22 cellular contexts compared by ENCODE assay signal in the genomic region with DNA sequence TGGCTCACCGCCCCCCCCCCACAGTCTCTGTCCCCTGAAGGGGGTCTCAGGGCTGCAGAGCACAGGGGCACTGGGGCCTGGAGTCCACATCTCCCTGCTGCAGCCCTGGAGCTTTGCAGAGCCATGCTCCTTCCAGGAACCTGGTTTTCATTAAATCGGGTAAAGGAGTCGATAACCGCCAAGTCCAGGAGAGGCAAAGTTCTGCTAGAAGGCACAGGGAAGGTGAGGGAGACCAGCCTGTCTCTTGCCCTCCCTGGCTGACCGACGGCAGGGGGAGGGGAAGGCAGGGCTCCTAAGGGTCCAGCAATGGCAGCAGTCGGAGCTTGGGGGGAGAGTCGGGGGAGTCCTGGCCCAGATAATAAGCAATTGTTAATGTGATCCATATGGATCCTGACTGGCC. TPM values are rescaled to one million over a fixed set of nuclear protein-coding genes. Genes with fewer than 3 reads are reported as not detected.
DNase-seq lines count a peak whose midpoint lies in the region; ATAC-seq, FAIRE-seq and TF ChIP-seq lines count a peak whose summit lies in the region.
"Had no signal": no experiment of that assay in that cellular context is flagged by ENCODE, and none has a peak within 500 bp of the region (broad histone marks: within the 10 kb centered on the region; RNA-seq: fewer than 3 reads in every experiment).

No MANE protein-coding gene starts in this region.

- H3K79me2 ChIP-seq in GM23338 (replicated peaks; ENCODE audit: insufficient read depth) (no peaks in the 10 kb centered on the region), H1 (ENCODE audit: control insufficient read depth in 1 of 2, insufficient read depth in 2 of 2, low read length in 2 of 2) (peaks cover 0 to 4% of the 10 kb centered on the region in 2 experiments; a peak in 2 of 4 replicates), osteoblast (ENCODE audit: insufficient read depth, low read length) (no peaks in the 10 kb centered on the region)

- H3K27me3 ChIP-seq in GM23338 (ENCODE audit: insufficient read depth) (peaks cover 36% of the 10 kb centered on the region), H1 (replicated peaks in 1 of 4; ENCODE audit: control insufficient read depth in 3 of 4, extremely low read depth in 1 of 4, insufficient read depth in 3 of 4, low read length in 3 of 4) (peaks cover 2 to 16% (median 15%) of the 10 kb centered on the region in 4 experiments), osteoblast (ENCODE audit: insufficient read depth, low read length) (peaks cover 81% of the 10 kb centered on the region)

- ATAC-seq in GM23338, result no peak
- ATAC-seq in GM21390 (IDR thresholded peaks at IDR 0.05; ENCODE audit: unreplicated experiment), result no peak
- ATAC-seq: A549; CD8-positive, alpha-beta T cell; PC-3 had no signal

- peaks cover 5% of the 10 kb centered on the region; the same call in 1 of the 2 replicates for H3K79me1 ChIP-seq in H1 (ENCODE audit: low read depth, low read length)

- peaks cover 39% of the 10 kb centered on the region for H3K4me1 Mint-ChIP-seq in GM23338

- H3K9me3 Mint-ChIP-seq in GM23338, result no peaks in the 10 kb centered on the region; the same call in 1 of the 3 replicates
- H3K9me3 Mint-ChIP-seq: CD8-positive, alpha-beta T cell had no signal

- no peak overlapping the region for H2AK5ac ChIP-seq in H1 (ENCODE audit: low read depth, low read length)

- peaks cover 34% of the 10 kb centered on the region for H3K27me3 Mint-ChIP-seq in GM23338 (ENCODE audit: insufficient read depth, low read depth, poor library complexity)

- H3K18ac ChIP-seq in H1 (ENCODE audit: extremely low read depth, low read length), result peak overlapping the region; percentile 32; the same call in 1 of the 2 replicates

- H3K4me1 ChIP-seq in GM23338 (ENCODE audit: insufficient read depth) (peaks cover 37% of the 10 kb centered on the region), H1 (replicated peaks in 1 of 4; ENCODE audit: control insufficient read depth in 3 of 4, insufficient read depth in 4 of 4, low read length in 3 of 4) (peaks cover 12 to 41% (median 26%) of the 10 kb centered on the region in 4 experiments), kidney (ENCODE audit: control insufficient read depth in 1 of 2, insufficient read depth in 1 of 2, low read depth in 1 of 2, low read length in 2 of 2) (peaks cover 4 to 16% of the 10 kb centered on the region in 2 donors), osteoblast (ENCODE audit: insufficient read depth, low read length) (peaks cover 3% of the 10 kb centered on the region)

- DNase-seq in GM23338 (ENCODE audit: low spot score) (no peak), H1 (ENCODE audit: low read depth in 1 of 2, low spot score in 2 of 2) (no peak), kidney (peak; percentile 44), osteoblast (ENCODE audit: insufficient read length, low spot score, missing footprints) (peak; percentile 65), nucleus accumbens (lab: John Stamatoyannopoulos, UW) (no peak), SHP77 (lab: John Stamatoyannopoulos, UW) (no peak)
- no peak for DNase-seq in activated CD4-positive, alpha-beta T cell treated with anti-CD3 and anti-CD28 coated beads, Interleukin-2, amount 50 U/mL, for 48 hours
- DNase-seq: CD8-positive, alpha-beta T cell; DMS79; KBM-7; NCI-H1105 treated with DMSO at 0.1 percent for 48 hours; NCI-H187; NCI-H2107; NCI-H510A; NCI-H82; PC-3; RPMI8226; SIG-M5 had no signal

- H2AFZ ChIP-seq in GM23338 (no peak overlapping the region), H1 (ENCODE audit: low read length) (no peak overlapping the region), osteoblast (ENCODE audit: low read length) (no peak overlapping the region)

- H3K27ac Mint-ChIP-seq in GM23338, result no peak overlapping the region
- H3K27ac Mint-ChIP-seq: CD8-positive, alpha-beta T cell had no signal

- H3K4me3 ChIP-seq in GM23338 (peak overlapping the region; percentile 91; the same call in 1 of the 2 replicates), H1 (ENCODE audit: extremely low read depth in 1 of 4, insufficient read depth in 2 of 4, low read depth in 3 of 4, low read length in 4 of 4) (no peak overlapping the region), kidney (ENCODE audit: low read length in 2 of 2) (peak overlapping the region in 1 of 2 donors; percentile 33), osteoblast (ENCODE audit: insufficient read depth, low read length) (no peak overlapping the region)
- H3K4me3 ChIP-seq: A549, BLaER1 had no signal

- H2BK12ac ChIP-seq in H1 (ENCODE audit: low read depth, low read length), result no peak overlapping the region; the same call in 1 of the 2 replicates

- H3K4me3 Mint-ChIP-seq in GM23338, result peak overlapping the region; percentile 75; the same call in 1 of the 3 replicates

- H3K4ac ChIP-seq in H1 (replicated peaks; ENCODE audit: insufficient read length, low read depth, low read length), result no peak overlapping the region

- POLR2A ChIA-PET in H1 (lab: Charles Lee; ENCODE audit: partially characterized antibody), result interaction anchor here (1.7 to 2.5 kb wide), 3 partner anchors 9 to 19 kb away, joined by 6 to 10 read pairs (median 8); no protein-coding TSS in a partner anchor

- H3K14ac ChIP-seq in H1 (ENCODE audit: insufficient read length), result no peak overlapping the region

- H4K91ac ChIP-seq in H1 (replicated peaks; ENCODE audit: insufficient read length, low read length), result no peak overlapping the region

- peak overlapping the region; percentile 96 for H3K4me2 ChIP-seq in GM23338
- H3K4me2 ChIP-seq in H1 (ENCODE audit: insufficient read depth in 1 of 2, low read depth in 2 of 2, low read length in 2 of 2), result peak overlapping the region; percentile 44 to 84
- no peak overlapping the region for H3K4me2 ChIP-seq in osteoblast (ENCODE audit: insufficient read depth, low read length)
- H3K4me2 ChIP-seq: A549 had no signal

- no peak overlapping the region for H3K56ac ChIP-seq in H1 (replicated peaks; ENCODE audit: insufficient read length, low read depth, low read length)

- peaks cover 4% of the 10 kb centered on the region; the same call in 1 of the 2 replicates for H4K20me1 ChIP-seq in GM23338 (replicated peaks; ENCODE audit: insufficient read depth)
- H4K20me1 ChIP-seq in H1 (replicated peaks in 1 of 2; ENCODE audit: control insufficient read depth in 1 of 2, insufficient read depth in 2 of 2, low read length in 2 of 2), result peaks cover 2 to 14% of the 10 kb centered on the region in 2 experiments
- H4K20me1 ChIP-seq in osteoblast (ENCODE audit: insufficient read depth, low read length), result no peaks in the 10 kb centered on the region
- H4K20me1 ChIP-seq: BLaER1 had no signal

- TF ChIP-seq POLR2A in H1 (IDR thresholded peaks at IDR 0.05; ENCODE audit: control extremely low read depth in 1 of 2, low read depth in 2 of 2, low read length in 2 of 2), result no peak

- peaks cover 12% of the 10 kb centered on the region; the same call in 1 of the 2 replicates for H3F3A ChIP-seq in GM23338 (replicated peaks; ENCODE audit: low read depth)

- no peaks in the 10 kb centered on the region; the same call in 2 of the 3 replicates for H3K36me3 Mint-ChIP-seq in GM23338 (ENCODE audit: low read depth)
- H3K36me3 Mint-ChIP-seq: CD8-positive, alpha-beta T cell had no signal

- no peak overlapping the region for H2BK20ac ChIP-seq in H1 (ENCODE audit: low read length)

- TF ChIP-seq EP300 in H1 (IDR thresholded peaks at IDR 0.05; ENCODE audit: borderline replicate concordance in 1 of 2, low read depth in 2 of 2, low read length in 2 of 2), result no peak

- TF ChIP-seq CTCF in GM23338 (conservative IDR thresholded peaks at IDR 0.05; ENCODE audit: low read depth in 2 of 2) (no peak), H1 (IDR thresholded peaks at IDR 0.05; ENCODE audit: control extremely low read depth in 1 of 3, insufficient read depth in 1 of 3, low read depth in 1 of 3, low read length in 3 of 3) (no peak), kidney (IDR thresholded peaks at IDR 0.05; ENCODE audit: borderline replicate concordance, extremely low read depth, insufficient read depth) (no peak), osteoblast (IDR thresholded peaks at IDR 0.05; ENCODE audit: extremely low read depth, low read depth, low read length) (no peak)

- H4K8ac ChIP-seq in H1 (ENCODE audit: extremely low read depth, insufficient read depth, low read length), result no peak overlapping the region

- no peaks in the 10 kb centered on the region for H3K9me3 ChIP-seq in H1 (ENCODE audit: insufficient read depth in 2 of 2, low read depth in 1 of 2, low read length in 1 of 2)
- H3K9me3 ChIP-seq in kidney (ENCODE audit: control insufficient read depth in 1 of 2, low read length in 2 of 2), result no peaks in the 10 kb centered on the region
- H3K9me3 ChIP-seq in osteoblast (ENCODE audit: low read depth, low read length), result no peaks in the 10 kb centered on the region
- H3K9me3 ChIP-seq: A549, BLaER1 had no signal

- no peak overlapping the region for H3K9ac ChIP-seq in H1 (replicated peaks in 1 of 4; ENCODE audit: extremely low read depth in 1 of 4, low read depth in 3 of 4, low read length in 3 of 4)
- H3K9ac ChIP-seq in kidney (ENCODE audit: low read length in 2 of 2), result no peak overlapping the region
- H3K9ac ChIP-seq: BLaER1 had no signal

- H3K23me2 ChIP-seq in H1 (ENCODE audit: low read depth, low read length), result peaks cover 18% of the 10 kb centered on the region; the same call in 1 of the 2 replicates

- no peak overlapping the region for H4K5ac ChIP-seq in H1 (ENCODE audit: insufficient read length, low read depth, low read length)

- H3K36me3 ChIP-seq in GM23338 (ENCODE audit: insufficient read depth) (no peaks in the 10 kb centered on the region), H1 (ENCODE audit: control insufficient read depth in 2 of 4, insufficient read depth in 4 of 4, low read length in 3 of 4) (no peaks in the 10 kb centered on the region), kidney (ENCODE audit: control insufficient read depth in 1 of 2, insufficient read depth in 2 of 2, low read length in 2 of 2) (no peaks in the 10 kb centered on the region), osteoblast (ENCODE audit: insufficient read depth, low read length) (no peaks in the 10 kb centered on the region)
- H3K36me3 ChIP-seq: BLaER1 had no signal

- CTCF ChIA-PET in H1 (lab: Charles Lee; ENCODE audit: partially characterized antibody), result interaction anchor here (1.4 to 2.5 kb wide), 6 partner anchors 9 to 29 kb away, joined by 6 to 17 read pairs (median 8); no protein-coding TSS in a partner anchor

- H3K23ac ChIP-seq in H1 (ENCODE audit: insufficient read length), result no peak overlapping the region

- FAIRE-seq in H1 (lab: Jason Lieb, UNC) (no peak), kidney (lab: Jason Lieb, UNC) (no peak)
- FAIRE-seq: A549 had no signal

- H2BK120ac ChIP-seq in H1 (replicated peaks; ENCODE audit: low read depth, low read length), result no peak overlapping the region

- no peak for TF ChIP-seq RAD21 in H1 (IDR thresholded peaks at IDR 0.05 in 1 of 2, conservative IDR thresholded peaks at IDR 0.05 in 1 of 2; ENCODE audit: low read depth in 2 of 2, low read length in 2 of 2)

- H3K27ac ChIP-seq in GM23338 (ENCODE audit: low read depth) (no peak overlapping the region), H1 (ENCODE audit: low read depth, low read length) (no peak overlapping the region), kidney (ENCODE audit: low read depth in 2 of 2, low read length in 2 of 2) (peak overlapping the region in 1 of 2 donors; percentile 43), osteoblast (ENCODE audit: low read depth, low read length) (no peak overlapping the region)
- H3K27ac ChIP-seq: A549, BLaER1 had no signal

- H2BK5ac ChIP-seq in H1 (ENCODE audit: low read depth, low read length), result no peak overlapping the region; the same call in 1 of the 2 replicates

- WGBS in H1 (ENCODE audit: extremely low coverage in 1 of 2, insufficient coverage in 1 of 2, insufficient read length in 1 of 2, insufficient replicate concordance in 2 of 2, low coverage in 1 of 2, low lambda C conversion rate in 2 of 2, missing lambda C conversion rate in 1 of 2), 2 experiments, result 60% methylated on average over 8 of the region's 8 CpGs; no CpG with 5 or more reads in 1 of the 2 experiments

- intact Hi-C loops in kidney (cut with DNase I), result no loop called here

- no peaks in the 10 kb centered on the region for H3K9me2 ChIP-seq in GM23338 (ENCODE audit: insufficient read depth)

- H2BK15ac ChIP-seq in H1 (ENCODE audit: low read length), result no peak overlapping the region

RNA-seq across cellular contexts. Expression of gene FIGNL2, which starts 3.1 kb away (rescaled TPM):
- total RNA-seq in GM23338 (2014; rRNA removed; shearing (Covaris generic)), result 4.1 and 5.2 TPM in 2 replicates
- polyA plus RNA-seq in GM23338 (2016; fragmentation: Nextera tagmentation; extraction: Ambion mirVana), result 1.1 and 1.4 TPM in 2 replicates
- total RNA-seq in H1 (2021; fragmentation: NEBNext Ultra II Directional; extraction: Animal tissue kit (Norgen Biotek cat#: 25700)), result 6.5 and 7.5 TPM in 2 replicates
- polyA plus RNA-seq in H1 (2011; rRNA removed), result 7.1 and 10.9 TPM in 2 replicates
- 6.7 TPM for polyA plus RNA-seq in H1 (2011; cell fraction: cytosol; rRNA removed)
- 12.7 TPM for polyA plus RNA-seq in H1 (2011; cell fraction: nucleus; rRNA removed)
- polyA plus RNA-seq in H1 (2012, experiment 1 of 2), result 4.7 to 5.7 TPM (median 5.2 TPM) in 4 replicates
- polyA plus RNA-seq in H1 (2012, experiment 2 of 2), result 4.7 TPM
- 2.7 TPM for polyA plus RNA-seq in H1 (2013, experiment 1 of 2)
- polyA plus RNA-seq in H1 (2013, experiment 2 of 2), result 2.2 TPM
- polyA minus RNA-seq in H1 (2011; rRNA and poly(A)+ RNA removed), result 3.0 and 6.3 TPM in 2 replicates
- 7.0 TPM for polyA minus RNA-seq in H1 (2011; cell fraction: cytosol; rRNA and poly(A)+ RNA removed)
- 11.2 TPM for polyA minus RNA-seq in H1 (2011; cell fraction: nucleus; rRNA and poly(A)+ RNA removed)
- 6.1 TPM for total RNA-seq in kidney
- polyA plus RNA-seq in kidney (ENCODE audit: insufficient read depth, low read depth, low replicate concordance), result 3.1 TPM
- 0.29 and 0.36 TPM in 2 replicates for total RNA-seq in osteoblast
- total RNA-seq: H4, PC-3 had no signal

RNA-seq across cellular contexts. Expression of gene ANKRD33, which starts 42.5 kb away (rescaled TPM):
- total RNA-seq in GM23338 (2014; rRNA removed; shearing (Covaris generic)), result 0.27 and 1.7 TPM in 2 replicates
- polyA plus RNA-seq in GM23338 (2016; fragmentation: Nextera tagmentation; extraction: Ambion mirVana), result 0.27 and 0.42 TPM in 2 replicates
- total RNA-seq in H1 (2021; fragmentation: NEBNext Ultra II Directional; extraction: Animal tissue kit (Norgen Biotek cat#: 25700)), result 0.19 and 0.41 TPM in 2 replicates
- polyA plus RNA-seq in H1 (2011; rRNA removed), result 0.53 and 1.5 TPM in 2 replicates
- polyA plus RNA-seq in H1 (2011; cell fraction: cytosol; rRNA removed), result 1.1 TPM
- polyA plus RNA-seq in H1 (2011; cell fraction: nucleus; rRNA removed), result 8.7 TPM
- 0.53 to 1.1 TPM (median 0.62 TPM) in 4 replicates for polyA plus RNA-seq in H1 (2012, experiment 1 of 2)
- 0.39 TPM for polyA plus RNA-seq in H1 (2012, experiment 2 of 2)
- polyA plus RNA-seq in H1 (2013, experiment 1 of 2), result 0.34 TPM
- 0.57 TPM for polyA plus RNA-seq in H1 (2013, experiment 2 of 2)
- polyA minus RNA-seq in H1 (2011; rRNA and poly(A)+ RNA removed), result 0.34 and 0.73 TPM in 2 replicates
- polyA minus RNA-seq in H1 (2011; cell fraction: cytosol; rRNA and poly(A)+ RNA removed), result not detected
- polyA minus RNA-seq in H1 (2011; cell fraction: nucleus; rRNA and poly(A)+ RNA removed), result 3.4 TPM
- total RNA-seq in kidney, result not detected
- polyA plus RNA-seq in kidney (ENCODE audit: insufficient read depth, low read depth, low replicate concordance), result not detected
- total RNA-seq in osteoblast, result not detected in 2 replicates
- total RNA-seq: CD8-positive, alpha-beta T cell; H4; PC-3 had no signal
- polyA plus RNA-seq: A549 had no signal

Comparison
In these comparisons a context has a peak if more than half of its experiments do, and no peak if none do; other contexts are left out.
1. DNase-seq: peak in kidney (single experiment) and osteoblast (single experiment); none in GM23338 (single experiment), H1 (0 of 2), nucleus accumbens (0 of 56), activated CD4-positive, alpha-beta T cell treated with anti-CD3 and anti-CD28 coated beads, Interleukin-2, amount 50 U/mL, for 48 hours (0 of 2) and SHP77 (0 of 2).